ENCODE assay signal across 18 cellular contexts in genomic region chr2:227510620-227510958, GRCh38. TPM values are rescaled to one million over a fixed set of nuclear protein-coding genes. Genes with fewer than 3 reads are reported as not detected.
A peak's percentile ranks its signal among the peaks of the same experiment; 100 is the strongest.
DNase-seq lines count a peak whose midpoint lies in the region; ATAC-seq and TF ChIP-seq lines count a peak whose summit lies in the region.
"Had no signal": no experiment of that assay in that cellular context is flagged by ENCODE, and none has a peak within 500 bp of the region (broad histone marks: within the 10 kb centered on the region; RNA-seq: fewer than 3 reads in every experiment).

No MANE protein-coding gene starts in this region.

- peak overlapping the region; percentile 2; the same call in 1 of the 2 replicates for H3K27ac ChIP-seq in Panc1 (ENCODE audit: low read length)
- H3K27ac ChIP-seq in epithelial cell of prostate = peak overlapping the region; percentile 39
- H3K27ac ChIP-seq: heart left ventricle, psoas muscle, testis had no signal

- H3K4me1 ChIP-seq in Panc1 (ENCODE audit: control insufficient read depth, insufficient read depth, low read length) = peaks cover 25% of the 10 kb centered on the region

- intact Hi-C loops in Panc1 (cut with micrococcal nuclease; ENCODE audit: unreplicated experiment) = no loop called here
- intact Hi-C loops in natural killer cell (cut with micrococcal nuclease) = no loop called here

- peaks cover 88% of the 10 kb centered on the region for H3K4me1 Mint-ChIP-seq in activated T-cell treated with anti-CD3 and anti-CD28 coated beads, Interleukin-2, amount 50 U/mL, for 24 hours (ENCODE audit: low read depth)
- peaks cover 84% of the 10 kb centered on the region for H3K4me1 Mint-ChIP-seq in stimulated activated memory B cell treated with anti-CD40 and anti-IgM and Interleukin-4, amounts not matched to agents 10 μg/mL and 1 μg/mL and 100 μg/mL, for 72 hours
- H3K4me1 Mint-ChIP-seq in natural killer cell = peaks cover 83 to 87% of the 10 kb centered on the region in 2 donors

- peaks cover 45% of the 10 kb centered on the region for H3K36me3 Mint-ChIP-seq in activated T-cell treated with anti-CD3 and anti-CD28 coated beads, Interleukin-2, amount 50 U/mL, for 24 hours (ENCODE audit: low read depth)
- H3K36me3 Mint-ChIP-seq in stimulated activated memory B cell treated with anti-CD40 and anti-IgM and Interleukin-4, amounts not matched to agents 10 μg/mL and 1 μg/mL and 100 μg/mL, for 72 hours = peaks cover 18% of the 10 kb centered on the region
- no peaks in the 10 kb centered on the region for H3K36me3 Mint-ChIP-seq in natural killer cell

- in situ Hi-C loops in Panc1 (cut with HindIII; ENCODE audit: low pct_unique_long_range_greater_than_20kb, low sequenced_read_pairs) = no loop called here

- CTCF ChIA-PET in Panc1 (lab: Charles Lee) = no interaction called here

- H3K27me3 Mint-ChIP-seq in activated T-cell treated with anti-CD3 and anti-CD28 coated beads, Interleukin-2, amount 50 U/mL, for 24 hours = no peaks in the 10 kb centered on the region
- no peaks in the 10 kb centered on the region for H3K27me3 Mint-ChIP-seq in stimulated activated memory B cell treated with anti-CD40 and anti-IgM and Interleukin-4, amounts not matched to agents 10 μg/mL and 1 μg/mL and 100 μg/mL, for 72 hours
- H3K27me3 Mint-ChIP-seq in natural killer cell (ENCODE audit: low read depth in 2 of 2) = no peaks in the 10 kb centered on the region
- H3K27me3 Mint-ChIP-seq: CD8-positive, alpha-beta memory T cell; central memory CD8-positive, alpha-beta T cell had no signal

- no peaks in the 10 kb centered on the region for H3K9me3 ChIP-seq in Panc1 (ENCODE audit: control insufficient read depth, insufficient read depth, low read depth, low read length)
- H3K9me3 ChIP-seq: heart left ventricle, psoas muscle, testis had no signal

- DNase-seq in activated T-cell treated with anti-CD3 and anti-CD28 coated beads, Interleukin-2, amount 50 U/mL, for 24 hours = no peak
- DNase-seq in activated T-cell treated with anti-CD3 and anti-CD28 coated beads for 4 hours (no peak), Panc1 (ENCODE audit: low read depth, low spot score) (no peak), epithelial cell of prostate (ENCODE audit: low read depth, low spot score) (no peak), NCI-H226 (no peak), natural killer cell (no peak)
- DNase-seq: activated CD8-positive, alpha-beta memory T cell treated with anti-CD3 and anti-CD28 coated beads for 24 hours; amygdala; CD8-positive, alpha-beta memory T cell; H9; heart left ventricle; NCI-H2081 treated with DMSO at 0.1 percent for 48 hours; psoas muscle; SIG-M5; testis had no signal

- no peaks in the 10 kb centered on the region for H3K27me3 ChIP-seq in Panc1 (ENCODE audit: control insufficient read depth, insufficient read depth, low read length)
- H3K27me3 ChIP-seq: heart left ventricle, testis had no signal

- peak overlapping the region; percentile 23 for H3K27ac Mint-ChIP-seq in activated T-cell treated with anti-CD3 and anti-CD28 coated beads, Interleukin-2, amount 50 U/mL, for 24 hours
- H3K27ac Mint-ChIP-seq in stimulated activated memory B cell treated with anti-CD40 and anti-IgM and Interleukin-4, amounts not matched to agents 10 μg/mL and 1 μg/mL and 100 μg/mL, for 72 hours = peak overlapping the region; percentile 44
- no peak overlapping the region for H3K27ac Mint-ChIP-seq in natural killer cell

- no peak overlapping the region for H3K4me3 ChIP-seq in Panc1 (ENCODE audit: low read depth in 2 of 2, low read length in 2 of 2)
- H3K4me3 ChIP-seq: heart left ventricle, psoas muscle, testis had no signal

- no peak overlapping the region for H3K4me3 Mint-ChIP-seq in activated T-cell treated with anti-CD3 and anti-CD28 coated beads, Interleukin-2, amount 50 U/mL, for 24 hours
- H3K4me3 Mint-ChIP-seq in stimulated activated memory B cell treated with anti-CD40 and anti-IgM and Interleukin-4, amounts not matched to agents 10 μg/mL and 1 μg/mL and 100 μg/mL, for 72 hours = no peak overlapping the region
- H3K4me3 Mint-ChIP-seq in natural killer cell = no peak overlapping the region
- H3K4me3 Mint-ChIP-seq: central memory CD8-positive, alpha-beta T cell; H9 had no signal

- peak; percentile 53 for ATAC-seq in Panc1
- ATAC-seq in stimulated activated memory B cell treated with anti-CD40 and anti-IgM and Interleukin-4, amounts not matched to agents 10 μg/mL and 1 μg/mL and 100 μg/mL, for 72 hours = no peak
- no peak for ATAC-seq in GM21723 (IDR thresholded peaks at IDR 0.05; ENCODE audit: unreplicated experiment)
- no peak for ATAC-seq in natural killer cell
- ATAC-seq: heart left ventricle had no signal

- TF ChIP-seq CTCF in Panc1 (IDR thresholded peaks at IDR 0.05) (no peak), natural killer cell (IDR thresholded peaks at IDR 0.05) (no peak)

- POLR2A ChIA-PET in Panc1 (lab: Charles Lee) = no interaction called here

- no TSS peak for BruUV-seq in Panc1 (replicated peaks; lab: Mats Ljungman, UMichigan)

- no peaks in the 10 kb centered on the region; the same call in 1 of the 2 replicates for H3K36me3 ChIP-seq in Panc1 (ENCODE audit: control insufficient read depth, insufficient read depth, low read length)

- no peaks in the 10 kb centered on the region for H3K9me3 Mint-ChIP-seq in activated T-cell treated with anti-CD3 and anti-CD28 coated beads, Interleukin-2, amount 50 U/mL, for 24 hours
- no peaks in the 10 kb centered on the region for H3K9me3 Mint-ChIP-seq in stimulated activated memory B cell treated with anti-CD40 and anti-IgM and Interleukin-4, amounts not matched to agents 10 μg/mL and 1 μg/mL and 100 μg/mL, for 72 hours
- H3K9me3 Mint-ChIP-seq in natural killer cell = no peaks in the 10 kb centered on the region
- H3K9me3 Mint-ChIP-seq: CD8-positive, alpha-beta memory T cell; central memory CD8-positive, alpha-beta T cell; H9 had no signal

RNA-seq across cellular contexts. Expression of gene AGFG1, which starts 38.6 kb away (rescaled TPM):
- total RNA-seq in Panc1 (2021; ENCODE audit: unreplicated experiment) = 98.5 TPM
- 52.1 TPM for polyA plus RNA-seq in Panc1 (2012; ENCODE audit: insufficient read length)
- total RNA-seq in natural killer cell = 10 to 100 TPM; 65.0 to 71.6 (median 67.3) TPM

Comparison
In these comparisons a context has a peak if more than half of its experiments do, and no peak if none do; other contexts are left out.
1. H3K27ac Mint-ChIP-seq: peak in activated T-cell treated with anti-CD3 and anti-CD28 coated beads, Interleukin-2, amount 50 U/mL, for 24 hours (single experiment) and stimulated activated memory B cell treated with anti-CD40 and anti-IgM and Interleukin-4, amounts not matched to agents 10 μg/mL and 1 μg/mL and 100 μg/mL, for 72 hours (single experiment); none in natural killer cell (0 of 2).